Comparison of ENCODE assay signal across 8 cellular contexts in the genomic region with DNA sequence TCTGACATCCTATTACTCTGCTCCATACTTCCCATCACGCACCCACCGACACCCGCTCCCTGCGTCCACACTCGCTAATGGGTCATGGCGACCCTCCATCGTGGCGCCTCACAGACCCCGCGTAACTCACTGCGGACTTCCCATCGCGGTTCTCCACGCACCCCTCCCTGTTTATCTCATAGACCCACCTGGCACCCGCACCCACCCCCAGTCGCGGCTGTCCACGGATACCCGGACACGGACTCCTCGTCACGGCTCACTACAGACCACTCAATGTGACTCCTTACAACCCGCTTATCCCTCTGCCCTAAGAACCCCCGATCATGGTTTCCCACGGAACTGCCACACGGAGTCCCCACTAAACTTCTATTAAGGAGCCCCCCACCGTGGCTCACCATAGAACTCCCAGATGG. TPM values are rescaled to one million over a fixed set of nuclear protein-coding genes. Genes with fewer than 3 reads are reported as not detected.
A peak's percentile ranks its signal among the peaks of the same experiment; 100 is the strongest.
DNase-seq lines count a peak whose midpoint lies in the region; ATAC-seq and TF ChIP-seq lines count a peak whose summit lies in the region.

No MANE protein-coding gene starts in this region.

- H3K4me3 ChIP-seq in psoas muscle, result peak overlapping the region; percentile 75

- no peaks in the 10 kb centered on the region for H3K4me1 ChIP-seq in psoas muscle

- CTCF ChIA-PET in activated CD4-positive, alpha-beta memory T cell treated with anti-CD3 and anti-CD28 coated beads for 36 hours (lab: Charles Lee), result no interaction called here

- POLR2A ChIA-PET in activated CD4-positive, alpha-beta memory T cell treated with anti-CD3 and anti-CD28 coated beads for 36 hours (lab: Charles Lee), result no interaction called here

- H3K4me1 Mint-ChIP-seq in activated CD4-positive, alpha-beta memory T cell treated with anti-CD3 and anti-CD28 coated beads for 36 hours (ENCODE audit: low read depth), result peaks cover 31% of the 10 kb centered on the region
- peaks cover 6% of the 10 kb centered on the region for H3K4me1 Mint-ChIP-seq in glutamatergic neuron (ENCODE audit: low read depth, unreplicated experiment)

- ATAC-seq in psoas muscle, result peak; percentile 2 to 29 (median 14)
- no peak for ATAC-seq in HG03520 (IDR thresholded peaks at IDR 0.05; ENCODE audit: unreplicated experiment)

- DNase-seq in NCI-H146 (lab: John Stamatoyannopoulos, UW), result peak; percentile 54
- DNase-seq in NCI-H146 treated with DMSO at 0.1 percent for 48 hours (lab: John Stamatoyannopoulos, UW; ENCODE audit: unreplicated experiment), result no peak
- DNase-seq in activated CD4-positive, alpha-beta memory T cell treated with anti-CD3 and anti-CD28 coated beads for 36 hours, result no peak
- DNase-seq in glutamatergic neuron, result no peak
- DNase-seq in psoas muscle, result peak; percentile 40 to 61
- DNase-seq in T1000 (lab: John Stamatoyannopoulos, UW), result no peak
- no peak for DNase-seq in MV-4-11 (lab: John Stamatoyannopoulos, UW)

- H3K27me3 ChIP-seq in psoas muscle (ENCODE audit: insufficient read depth in 3 of 3, low read length in 2 of 3), result no peaks in the 10 kb centered on the region

- H3K9me3 ChIP-seq in psoas muscle, result no peaks in the 10 kb centered on the region

- intact Hi-C loops in activated CD4-positive, alpha-beta memory T cell treated with anti-CD3 and anti-CD28 coated beads for 36 hours (cut with micrococcal nuclease), result loop anchor here (1.0 to 10.0 kb wide), 7 partner anchors 21 to 1352 kb away; a partner anchor contains a TSS
- intact Hi-C loops in psoas muscle (cut with DNase I), result loop anchor here in 1 of 2 donors (10.0 kb wide), 1 partner anchor 908 kb away; a partner anchor contains a TSS

- H3K4me3 Mint-ChIP-seq in activated CD4-positive, alpha-beta memory T cell treated with anti-CD3 and anti-CD28 coated beads for 36 hours, result peak overlapping the region; percentile 88
- H3K4me3 Mint-ChIP-seq in glutamatergic neuron (ENCODE audit: unreplicated experiment), result peak overlapping the region; percentile 99

- H3K27me3 Mint-ChIP-seq in activated CD4-positive, alpha-beta memory T cell treated with anti-CD3 and anti-CD28 coated beads for 36 hours, result no peaks in the 10 kb centered on the region
- peaks cover 16% of the 10 kb centered on the region for H3K27me3 Mint-ChIP-seq in glutamatergic neuron (ENCODE audit: unreplicated experiment)

- peak overlapping the region; percentile 100 for H3K27ac Mint-ChIP-seq in activated CD4-positive, alpha-beta memory T cell treated with anti-CD3 and anti-CD28 coated beads for 36 hours
- H3K27ac Mint-ChIP-seq in glutamatergic neuron (ENCODE audit: unreplicated experiment), result peak overlapping the region; percentile 89

- H3K9me3 Mint-ChIP-seq in activated CD4-positive, alpha-beta memory T cell treated with anti-CD3 and anti-CD28 coated beads for 36 hours, result no peaks in the 10 kb centered on the region
- H3K9me3 Mint-ChIP-seq in glutamatergic neuron (ENCODE audit: unreplicated experiment), result peaks cover 23% of the 10 kb centered on the region

- peak overlapping the region; percentile 91 for H3K27ac ChIP-seq in psoas muscle

- WGBS in psoas muscle, 3 donors, result 1% methylated on average over 27 of the region's 27 CpGs

- peaks cover 49% of the 10 kb centered on the region for H3K36me3 Mint-ChIP-seq in activated CD4-positive, alpha-beta memory T cell treated with anti-CD3 and anti-CD28 coated beads for 36 hours
- H3K36me3 Mint-ChIP-seq in glutamatergic neuron (ENCODE audit: unreplicated experiment), result peaks cover 4% of the 10 kb centered on the region

- TF ChIP-seq CTCF in glutamatergic neuron (IDR thresholded peaks at IDR 0.05; ENCODE audit: partially characterized antibody, unreplicated experiment), result no peak
- no peak for TF ChIP-seq CTCF in psoas muscle (IDR thresholded peaks at IDR 0.05)

- H3K36me3 ChIP-seq in psoas muscle (ENCODE audit: insufficient read depth in 1 of 2, low read depth in 1 of 2), result peaks cover 0 to 40% of the 10 kb centered on the region in 2 donors

RNA-seq across cellular contexts. Expression of a gene that starts 0.5 kb away (rescaled TPM):
- total RNA-seq in activated CD4-positive, alpha-beta memory T cell treated with anti-CD3 and anti-CD28 coated beads for 36 hours, result 10 to 100 TPM; 80.8 to 80.9 TPM
- total RNA-seq in glutamatergic neuron (ENCODE audit: unreplicated experiment) (66.3 TPM), psoas muscle (10 to 100 TPM; 20.0 to 30.9 (median 21.7) TPM)
- polyA plus RNA-seq in psoas muscle, result 10 to 100 TPM; 28.0 to 71.6 (median 52.4) TPM

RNA-seq across cellular contexts. Expression of a gene that starts 5.7 kb away (rescaled TPM):
- total RNA-seq in activated CD4-positive, alpha-beta memory T cell treated with anti-CD3 and anti-CD28 coated beads for 36 hours, result 10 to 100 TPM; 69.4 to 70.5 TPM
- total RNA-seq in glutamatergic neuron (ENCODE audit: unreplicated experiment) (91.0 TPM), psoas muscle (10 to 100 TPM; 47.3 to 67.2 (median 51.5) TPM)
- 10 to 100 TPM; 33.5 to 97.6 (median 52.6) TPM for polyA plus RNA-seq in psoas muscle

RNA-seq across cellular contexts. Expression of a gene that starts 20.7 kb away (rescaled TPM):
- under 1 TPM; 0.26 to 0.48 TPM for total RNA-seq in activated CD4-positive, alpha-beta memory T cell treated with anti-CD3 and anti-CD28 coated beads for 36 hours
- total RNA-seq in glutamatergic neuron (ENCODE audit: unreplicated experiment), result 0.22 TPM
- total RNA-seq in psoas muscle, result 1 to 10 TPM in 1 of 4 donors, under 1 TPM in 3; 0.37 to 1.6 (median 0.51) TPM
- 1 to 10 TPM in 1 of 3 donors, under 1 TPM in 2; 0.52 to 1.3 (median 0.96) TPM for polyA plus RNA-seq in psoas muscle

Comparison
In these comparisons a context has a peak if more than half of its experiments do, and no peak if none do; other contexts are left out.
1. DNase-seq: peak in NCI-H146 (single experiment) and psoas muscle (2 of 2); none in NCI-H146 treated with DMSO at 0.1 percent for 48 hours (single experiment), activated CD4-positive, alpha-beta memory T cell treated with anti-CD3 and anti-CD28 coated beads for 36 hours (single experiment), glutamatergic neuron (single experiment), T1000 (single experiment) and MV-4-11 (single experiment).